ENCODE assay signal across 8 cellular contexts in genomic region chr17:67431210-67432015, GRCh38.
DNase-seq lines count a peak whose midpoint lies in the region; ATAC-seq and TF ChIP-seq lines count a peak whose summit lies in the region.

No MANE protein-coding gene starts in this region.

- peak overlapping the region; percentile 50 for H3K4me3 Mint-ChIP-seq in activated T-cell treated with anti-CD3 and anti-CD28 coated beads, Interleukin-2, amount 50 U/mL, for 24 hours
- peak overlapping the region in 1 of 2 donors; percentile 45 for H3K4me3 Mint-ChIP-seq in stimulated activated naive B cell treated with anti-CD40 and anti-IgM and Interleukin-4, amounts not matched to agents 10 μg/mL and 1 μg/mL and 100 μg/mL, for 72 hours
- H3K4me3 Mint-ChIP-seq in nephron progenitor cell: no peak overlapping the region

- peaks cover 79% of the 10 kb centered on the region for H3K4me1 Mint-ChIP-seq in activated T-cell treated with anti-CD3 and anti-CD28 coated beads, Interleukin-2, amount 50 U/mL, for 24 hours (ENCODE audit: low read depth)
- H3K4me1 Mint-ChIP-seq in stimulated activated naive B cell treated with anti-CD40 and anti-IgM and Interleukin-4, amounts not matched to agents 10 μg/mL and 1 μg/mL and 100 μg/mL, for 72 hours: peaks cover 13 to 27% of the 10 kb centered on the region in 2 donors
- no peaks in the 10 kb centered on the region for H3K4me1 Mint-ChIP-seq in nephron progenitor cell

- peaks cover 3% of the 10 kb centered on the region for H3K36me3 Mint-ChIP-seq in activated T-cell treated with anti-CD3 and anti-CD28 coated beads, Interleukin-2, amount 50 U/mL, for 24 hours (ENCODE audit: low read depth)
- peaks cover 0 to 3% of the 10 kb centered on the region in 2 donors for H3K36me3 Mint-ChIP-seq in stimulated activated naive B cell treated with anti-CD40 and anti-IgM and Interleukin-4, amounts not matched to agents 10 μg/mL and 1 μg/mL and 100 μg/mL, for 72 hours
- no peaks in the 10 kb centered on the region for H3K36me3 Mint-ChIP-seq in nephron progenitor cell (ENCODE audit: low read depth)

- ATAC-seq in stimulated activated naive B cell treated with anti-CD40 and anti-IgM and Interleukin-4, amounts not matched to agents 10 μg/mL and 1 μg/mL and 100 μg/mL, for 72 hours (replicated peaks): peak; percentile 94 to 96
- ATAC-seq in HG02884 (IDR thresholded peaks at IDR 0.05; ENCODE audit: unreplicated experiment): no peak

- TF ChIP-seq POLR2A in erythroblast (IDR thresholded peaks at IDR 0.05; ENCODE audit: low read length): no peak

- TF ChIP-seq CTCF in nephron progenitor cell (IDR thresholded peaks at IDR 0.05): no peak

- no peak for DNase-seq in activated T-cell treated with anti-CD3 and anti-CD28 coated beads, Interleukin-2, amount 50 U/mL, for 24 hours
- DNase-seq in activated T-cell treated with anti-CD3 and anti-CD28 coated beads, Interleukin-2, amount 50 U/mL, for 48 hours: no peak
- DNase-seq in SIG-M5 (lab: John Stamatoyannopoulos, UW) (peak; percentile 28), erythroblast (lab: John Stamatoyannopoulos, UW) (peak; percentile 19 to 33), iPS-NIHi11 (ENCODE audit: low spot score) (no peak), nephron progenitor cell (no peak)
- no peak for DNase-seq in stimulated activated naive B cell treated with anti-CD40 and anti-IgM and Interleukin-4, amounts not matched to agents 10 μg/mL and 1 μg/mL and 100 μg/mL, for 72 hours

- no peaks in the 10 kb centered on the region for H3K9me3 Mint-ChIP-seq in activated T-cell treated with anti-CD3 and anti-CD28 coated beads, Interleukin-2, amount 50 U/mL, for 24 hours
- H3K9me3 Mint-ChIP-seq in stimulated activated naive B cell treated with anti-CD40 and anti-IgM and Interleukin-4, amounts not matched to agents 10 μg/mL and 1 μg/mL and 100 μg/mL, for 72 hours: no peaks in the 10 kb centered on the region
- H3K9me3 Mint-ChIP-seq in nephron progenitor cell: no peaks in the 10 kb centered on the region

- H3K27ac Mint-ChIP-seq in activated T-cell treated with anti-CD3 and anti-CD28 coated beads, Interleukin-2, amount 50 U/mL, for 24 hours: peak overlapping the region; percentile 96
- H3K27ac Mint-ChIP-seq in stimulated activated naive B cell treated with anti-CD40 and anti-IgM and Interleukin-4, amounts not matched to agents 10 μg/mL and 1 μg/mL and 100 μg/mL, for 72 hours: peak overlapping the region; percentile 56
- no peak overlapping the region for H3K27ac Mint-ChIP-seq in nephron progenitor cell

- H3K27me3 Mint-ChIP-seq in activated T-cell treated with anti-CD3 and anti-CD28 coated beads, Interleukin-2, amount 50 U/mL, for 24 hours: no peaks in the 10 kb centered on the region
- H3K27me3 Mint-ChIP-seq in stimulated activated naive B cell treated with anti-CD40 and anti-IgM and Interleukin-4, amounts not matched to agents 10 μg/mL and 1 μg/mL and 100 μg/mL, for 72 hours: no peaks in the 10 kb centered on the region
- peaks cover 3% of the 10 kb centered on the region for H3K27me3 Mint-ChIP-seq in nephron progenitor cell (ENCODE audit: low read depth, poor library complexity)

Comparison
In these comparisons a context has a peak if more than half of its experiments do, and no peak if none do; other contexts are left out.
1. DNase-seq: peak in SIG-M5 (single experiment) and erythroblast (2 of 2); none in activated T-cell treated with anti-CD3 and anti-CD28 coated beads, Interleukin-2, amount 50 U/mL, for 24 hours (single experiment), activated T-cell treated with anti-CD3 and anti-CD28 coated beads, Interleukin-2, amount 50 U/mL, for 48 hours (0 of 2), stimulated activated naive B cell treated with anti-CD40 and anti-IgM and Interleukin-4, amounts not matched to agents 10 μg/mL and 1 μg/mL and 100 μg/mL, for 72 hours (single experiment), iPS-NIHi11 (single experiment) and nephron progenitor cell (single experiment).